Comparison of ENCODE assay signal across 8 cellular contexts in the genomic region with DNA sequence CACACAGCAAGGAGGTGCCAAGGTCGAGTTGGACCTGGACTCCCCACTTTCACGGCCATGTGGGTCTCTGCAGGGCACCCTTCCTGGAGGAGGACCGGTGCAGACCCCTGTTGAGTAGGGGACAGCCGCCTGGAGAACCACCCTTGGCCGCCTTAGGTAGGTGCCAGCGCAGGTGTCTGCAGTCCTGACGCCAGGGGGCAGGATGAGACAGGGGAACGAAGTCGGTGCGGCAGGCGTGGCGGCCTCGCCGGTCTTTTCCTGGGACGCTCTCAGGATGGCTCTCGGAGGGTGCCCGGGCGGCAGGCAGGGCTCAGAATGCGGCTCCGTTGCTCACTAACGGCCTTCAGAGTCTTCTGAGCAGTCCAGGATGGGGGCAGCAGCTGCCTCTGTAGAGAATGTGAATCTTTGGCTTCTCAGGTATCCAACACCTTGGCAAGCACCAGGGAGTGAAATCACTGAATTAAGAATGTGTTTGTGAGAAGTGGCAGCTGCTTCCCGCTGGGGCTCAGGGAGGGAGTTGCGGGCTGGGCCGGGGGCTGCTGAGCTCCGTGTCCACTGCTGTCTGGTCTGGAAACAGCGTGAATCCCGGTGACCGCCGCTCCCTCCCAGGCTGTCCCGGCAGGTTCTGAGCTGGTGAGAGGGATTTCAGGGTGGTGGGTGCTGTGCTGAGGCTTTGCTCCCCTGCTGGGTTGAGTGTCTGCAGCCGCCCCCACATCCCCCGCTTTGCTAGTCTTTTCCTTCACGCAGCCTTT. TPM values are rescaled to one million over a fixed set of nuclear protein-coding genes. Genes with fewer than 3 reads are reported as not detected.
DNase-seq lines count a peak whose midpoint lies in the region; ATAC-seq lines count a peak whose summit lies in the region.

No MANE protein-coding gene starts in this region.

- peak; percentile 74 for DNase-seq in AG20443 (ENCODE audit: low spot score)
- DNase-seq in NCI-H2171 (lab: John Stamatoyannopoulos, UW): peak; percentile 85
- peak; percentile 67 for DNase-seq in activated CD4-positive, alpha-beta T cell treated with anti-CD3 and anti-CD28 coated beads for 1 hour
- DNase-seq in cerebellum (ENCODE audit: low spot score): peak; percentile 67
- DNase-seq in left lobe of liver (ENCODE audit: low spot score): peak; percentile 70
- DNase-seq in stimulated activated CD4-positive, alpha-beta T cell treated with anti-CD3 and anti-CD28 coated beads, TNF-alpha, amount 100 ng/mL, for 1 hour (ENCODE audit: low read depth in 3 of 3, low spot score in 1 of 3): peak; percentile 26 to 72 (median 57)
- DNase-seq in cerebellar nuclear complex (lab: John Stamatoyannopoulos, UW): no peak

- ATAC-seq in GM21360 (IDR thresholded peaks at IDR 0.05; ENCODE audit: unreplicated experiment): peak; percentile 75
- ATAC-seq in left lobe of liver: peak; percentile 89

RNA-seq across cellular contexts. Expression of a gene that starts 10.9 kb away (rescaled TPM):
- total RNA-seq in cerebellum (16.1 TPM), left lobe of liver (11.0 TPM)

RNA-seq across cellular contexts. Expression of a gene that starts 53.7 kb away (rescaled TPM):
- total RNA-seq in cerebellum (7.2 TPM), left lobe of liver (3.1 TPM)

RNA-seq across cellular contexts. Expression of a gene that starts 53.9 kb away (rescaled TPM):
- total RNA-seq in cerebellum (31.0 TPM), left lobe of liver (27.5 TPM)

Comparison
In these comparisons a context has a peak if more than half of its experiments do, and no peak if none do; other contexts are left out.
1. DNase-seq: peak in AG20443 (single experiment), NCI-H2171 (single experiment), activated CD4-positive, alpha-beta T cell treated with anti-CD3 and anti-CD28 coated beads for 1 hour (single experiment), cerebellum (single experiment), left lobe of liver (single experiment) and stimulated activated CD4-positive, alpha-beta T cell treated with anti-CD3 and anti-CD28 coated beads, TNF-alpha, amount 100 ng/mL, for 1 hour (3 of 3); none in cerebellar nuclear complex (0 of 2).